In genomic region chr3:49699281-49699723, GRCh38 we compare ENCODE assay signal across 16 cellular contexts. TPM values are rescaled to one million over a fixed set of nuclear protein-coding genes. Genes with fewer than 3 reads are reported as not detected.
"Had no signal": no experiment of that assay in that cellular context is flagged by ENCODE, and none has a peak within 500 bp of the region (broad histone marks: within the 10 kb centered on the region; RNA-seq: fewer than 3 reads in every experiment).

No MANE protein-coding gene starts in this region.

- H3K4me1 ChIP-seq: adrenal gland had no signal

- H3K27me3 ChIP-seq: adrenal gland, gastroesophageal sphincter, upper lobe of left lung had no signal

- H3K27ac ChIP-seq: adrenal gland, gastroesophageal sphincter had no signal

- ATAC-seq: gastroesophageal sphincter; natural killer cell treated with Interleukin-12 subunit alpha and Interleukin-12 subunit beta and Interleukin-15 and Interleukin-18, amount 100 ng/mL, for 72 hours had no signal

- H3K4me3 ChIP-seq: adrenal gland, gastroesophageal sphincter, upper lobe of left lung had no signal

- DNase-seq: activated CD4-positive, alpha-beta T cell treated with anti-CD3 and anti-CD28 coated beads for 48 hours; activated CD8-positive, alpha-beta memory T cell treated with anti-CD3 and anti-CD28 coated beads for 24 hours; activated naive CD4-positive, alpha-beta T cell treated with anti-CD3 and anti-CD28 coated beads, Interleukin-2, amount 10 ng/mL, durations not matched to agents 7 days and 5 days; adrenal gland; effector memory CD4-positive, alpha-beta T cell; hippocampal formation; mammary epithelial cell; nucleus accumbens; stimulated activated CD4-positive, alpha-beta T cell treated with anti-CD3 and anti-CD28 coated beads, Interleukin-15, amount 100 ng/mL, for 24 hours; stimulated activated CD4-positive, alpha-beta T cell treated with anti-CD3 and anti-CD28 coated beads, Interleukin-4, amount 100 ng/mL, for 24 hours; T-helper 1 cell had no signal

- H3K9me3 ChIP-seq: adrenal gland, gastroesophageal sphincter, upper lobe of left lung had no signal

RNA-seq across cellular contexts. Expression of gene AMIGO3, which starts 20.2 kb away (rescaled TPM):
- total RNA-seq: activated T-helper 2 cell treated with anti-CD3 and anti-CD28 coated beads, Interferon-gamma antibody, Interleukin-2, Interleukin-4, amounts not matched to agents 10 μg/mL and 5 μg/mL and 100 μg/mL, durations not matched to agents 14 hours and 24 hours and 36 hours; pulmonary artery endothelial cell had no signal
- polyA plus RNA-seq: mammary epithelial cell had no signal
